Comparison of ENCODE assay signal across 1 cellular context in genomic region chr5:160262665-160263064, GRCh38.
TF ChIP-seq lines count a peak whose summit lies in the region.

No MANE protein-coding gene starts in this region.

TF ChIP-seq in K562, 482 proteins besides CTCF, POLR2A, EP300 and RAD21 (continued from another document and continues in another):
- TF ChIP-seq, protein P1, sequence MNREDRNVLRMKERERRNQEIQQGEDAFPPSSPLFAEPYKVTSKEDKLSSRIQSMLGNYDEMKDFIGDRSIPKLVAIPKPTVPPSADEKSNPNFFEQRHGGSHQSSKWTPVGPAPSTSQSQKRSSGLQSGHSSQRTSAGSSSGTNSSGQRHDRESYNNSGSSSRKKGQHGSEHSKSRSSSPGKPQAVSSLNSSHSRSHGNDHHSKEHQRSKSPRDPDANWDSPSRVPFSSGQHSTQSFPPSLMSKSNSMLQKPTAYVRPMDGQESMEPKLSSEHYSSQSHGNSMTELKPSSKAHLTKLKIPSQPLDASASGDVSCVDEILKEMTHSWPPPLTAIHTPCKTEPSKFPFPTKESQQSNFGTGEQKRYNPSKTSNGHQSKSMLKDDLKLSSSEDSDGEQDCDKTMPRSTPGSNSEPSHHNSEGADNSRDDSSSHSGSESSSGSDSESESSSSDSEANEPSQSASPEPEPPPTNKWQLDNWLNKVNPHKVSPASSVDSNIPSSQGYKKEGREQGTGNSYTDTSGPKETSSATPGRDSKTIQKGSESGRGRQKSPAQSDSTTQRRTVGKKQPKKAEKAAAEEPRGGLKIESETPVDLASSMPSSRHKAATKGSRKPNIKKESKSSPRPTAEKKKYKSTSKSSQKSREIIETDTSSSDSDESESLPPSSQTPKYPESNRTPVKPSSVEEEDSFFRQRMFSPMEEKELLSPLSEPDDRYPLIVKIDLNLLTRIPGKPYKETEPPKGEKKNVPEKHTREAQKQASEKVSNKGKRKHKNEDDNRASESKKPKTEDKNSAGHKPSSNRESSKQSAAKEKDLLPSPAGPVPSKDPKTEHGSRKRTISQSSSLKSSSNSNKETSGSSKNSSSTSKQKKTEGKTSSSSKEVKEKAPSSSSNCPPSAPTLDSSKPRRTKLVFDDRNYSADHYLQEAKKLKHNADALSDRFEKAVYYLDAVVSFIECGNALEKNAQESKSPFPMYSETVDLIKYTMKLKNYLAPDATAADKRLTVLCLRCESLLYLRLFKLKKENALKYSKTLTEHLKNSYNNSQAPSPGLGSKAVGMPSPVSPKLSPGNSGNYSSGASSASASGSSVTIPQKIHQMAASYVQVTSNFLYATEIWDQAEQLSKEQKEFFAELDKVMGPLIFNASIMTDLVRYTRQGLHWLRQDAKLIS (CRISPR knock-in tag; IDR thresholded peaks at IDR 0.05), result no peak
- TF ChIP-seq, protein P2, sequence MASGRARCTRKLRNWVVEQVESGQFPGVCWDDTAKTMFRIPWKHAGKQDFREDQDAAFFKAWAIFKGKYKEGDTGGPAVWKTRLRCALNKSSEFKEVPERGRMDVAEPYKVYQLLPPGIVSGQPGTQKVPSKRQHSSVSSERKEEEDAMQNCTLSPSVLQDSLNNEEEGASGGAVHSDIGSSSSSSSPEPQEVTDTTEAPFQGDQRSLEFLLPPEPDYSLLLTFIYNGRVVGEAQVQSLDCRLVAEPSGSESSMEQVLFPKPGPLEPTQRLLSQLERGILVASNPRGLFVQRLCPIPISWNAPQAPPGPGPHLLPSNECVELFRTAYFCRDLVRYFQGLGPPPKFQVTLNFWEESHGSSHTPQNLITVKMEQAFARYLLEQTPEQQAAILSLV (tag; IDR thresholded peaks at IDR 0.05), result no peak
- TF ChIP-seq CGGBP1 (CRISPR knock-in tag; IDR thresholded peaks at IDR 0.05) (no peak), TRIM24 (IDR thresholded peaks at IDR 0.05) (peak; percentile 23 to 56; a peak in 1 of 4 replicates), TEAD4 (IDR thresholded peaks at IDR 0.05; ENCODE audit: low read length) (peak; percentile 91), TEAD4 (CRISPR knock-in tag; IDR thresholded peaks at IDR 0.05; ENCODE audit: borderline replicate concordance) (no peak), RCOR1 (IDR thresholded peaks at IDR 0.05; ENCODE audit: borderline replicate concordance in 1 of 2, low read depth in 2 of 2, low read length in 2 of 2) (peak in 1 of 2 experiments; percentile 60; a peak in 1 of 4 replicates), ZFP1 (CRISPR knock-in tag; IDR thresholded peaks at IDR 0.05) (no peak), ATF6 (CRISPR knock-in tag; IDR thresholded peaks at IDR 0.05) (no peak), HDAC1 (IDR thresholded peaks at IDR 0.05) (0 out of 4 replicates have a peak, but pooled peaks of 1 of the 2 experiments have one; percentile 28), ZNF165 (CRISPR knock-in tag; IDR thresholded peaks at IDR 0.05; ENCODE audit: borderline replicate concordance) (no peak), MTF1 (CRISPR knock-in tag; IDR thresholded peaks at IDR 0.05; ENCODE audit: borderline replicate concordance) (no peak), ADNP (tag; IDR thresholded peaks at IDR 0.05) (no peak), FOXM1 (IDR thresholded peaks at IDR 0.05; ENCODE audit: low read depth) (no peak; the same call in 1 of the 2 replicates), FOXM1 (CRISPR knock-in tag; IDR thresholded peaks at IDR 0.05; ENCODE audit: low read depth) (no peak), ZNF143 (CRISPR knock-in tag; IDR thresholded peaks at IDR 0.05) (no peak), TEAD2 (tag; IDR thresholded peaks at IDR 0.05) (no peak), ETS1 (conservative IDR thresholded peaks at IDR 0.05; ENCODE audit: control insufficient read depth, low read depth, low read length) (no peak), BCOR (IDR thresholded peaks at IDR 0.05) (0 out of 2 replicates have a peak, but pooled peaks have one; percentile 23), KLF6 (CRISPR knock-in tag; IDR thresholded peaks at IDR 0.05; ENCODE audit: borderline replicate concordance) (no peak), KHSRP (IDR thresholded peaks at IDR 0.05) (no peak), HNRNPUL1 (IDR thresholded peaks at IDR 0.05; ENCODE audit: low read length) (no peak), SPI1 (IDR thresholded peaks at IDR 0.05; ENCODE audit: borderline replicate concordance, low read depth, low read length) (peak; percentile 33; the same call in 1 of the 2 replicates), FOXA1 (IDR thresholded peaks at IDR 0.05; ENCODE audit: borderline replicate concordance) (no peak), ZKSCAN3 (CRISPR knock-in tag; IDR thresholded peaks at IDR 0.05) (no peak), ARID2 (IDR thresholded peaks at IDR 0.05) (no peak), POLR3A (IDR thresholded peaks at IDR 0.05; ENCODE audit: borderline replicate concordance, extremely low read depth, insufficient read depth, insufficient read length) (no peak), CHD7 (IDR thresholded peaks at IDR 0.05; ENCODE audit: low read depth, low read length) (no peak)
- TF ChIP-seq, protein P3, sequence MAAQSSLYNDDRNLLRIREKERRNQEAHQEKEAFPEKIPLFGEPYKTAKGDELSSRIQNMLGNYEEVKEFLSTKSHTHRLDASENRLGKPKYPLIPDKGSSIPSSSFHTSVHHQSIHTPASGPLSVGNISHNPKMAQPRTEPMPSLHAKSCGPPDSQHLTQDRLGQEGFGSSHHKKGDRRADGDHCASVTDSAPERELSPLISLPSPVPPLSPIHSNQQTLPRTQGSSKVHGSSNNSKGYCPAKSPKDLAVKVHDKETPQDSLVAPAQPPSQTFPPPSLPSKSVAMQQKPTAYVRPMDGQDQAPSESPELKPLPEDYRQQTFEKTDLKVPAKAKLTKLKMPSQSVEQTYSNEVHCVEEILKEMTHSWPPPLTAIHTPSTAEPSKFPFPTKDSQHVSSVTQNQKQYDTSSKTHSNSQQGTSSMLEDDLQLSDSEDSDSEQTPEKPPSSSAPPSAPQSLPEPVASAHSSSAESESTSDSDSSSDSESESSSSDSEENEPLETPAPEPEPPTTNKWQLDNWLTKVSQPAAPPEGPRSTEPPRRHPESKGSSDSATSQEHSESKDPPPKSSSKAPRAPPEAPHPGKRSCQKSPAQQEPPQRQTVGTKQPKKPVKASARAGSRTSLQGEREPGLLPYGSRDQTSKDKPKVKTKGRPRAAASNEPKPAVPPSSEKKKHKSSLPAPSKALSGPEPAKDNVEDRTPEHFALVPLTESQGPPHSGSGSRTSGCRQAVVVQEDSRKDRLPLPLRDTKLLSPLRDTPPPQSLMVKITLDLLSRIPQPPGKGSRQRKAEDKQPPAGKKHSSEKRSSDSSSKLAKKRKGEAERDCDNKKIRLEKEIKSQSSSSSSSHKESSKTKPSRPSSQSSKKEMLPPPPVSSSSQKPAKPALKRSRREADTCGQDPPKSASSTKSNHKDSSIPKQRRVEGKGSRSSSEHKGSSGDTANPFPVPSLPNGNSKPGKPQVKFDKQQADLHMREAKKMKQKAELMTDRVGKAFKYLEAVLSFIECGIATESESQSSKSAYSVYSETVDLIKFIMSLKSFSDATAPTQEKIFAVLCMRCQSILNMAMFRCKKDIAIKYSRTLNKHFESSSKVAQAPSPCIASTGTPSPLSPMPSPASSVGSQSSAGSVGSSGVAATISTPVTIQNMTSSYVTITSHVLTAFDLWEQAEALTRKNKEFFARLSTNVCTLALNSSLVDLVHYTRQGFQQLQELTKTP (IDR thresholded peaks at IDR 0.05; ENCODE audit: low read depth in 1 of 2, partially characterized antibody in 2 of 2), result peak in 1 of 2 experiments; percentile 18
- TF ChIP-seq, protein P4, sequence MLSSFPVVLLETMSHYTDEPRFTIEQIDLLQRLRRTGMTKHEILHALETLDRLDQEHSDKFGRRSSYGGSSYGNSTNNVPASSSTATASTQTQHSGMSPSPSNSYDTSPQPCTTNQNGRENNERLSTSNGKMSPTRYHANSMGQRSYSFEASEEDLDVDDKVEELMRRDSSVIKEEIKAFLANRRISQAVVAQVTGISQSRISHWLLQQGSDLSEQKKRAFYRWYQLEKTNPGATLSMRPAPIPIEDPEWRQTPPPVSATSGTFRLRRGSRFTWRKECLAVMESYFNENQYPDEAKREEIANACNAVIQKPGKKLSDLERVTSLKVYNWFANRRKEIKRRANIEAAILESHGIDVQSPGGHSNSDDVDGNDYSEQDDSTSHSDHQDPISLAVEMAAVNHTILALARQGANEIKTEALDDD (IDR thresholded peaks at IDR 0.05), result no peak
